15 cellular contexts compared by ENCODE assay signal in the genomic region with DNA sequence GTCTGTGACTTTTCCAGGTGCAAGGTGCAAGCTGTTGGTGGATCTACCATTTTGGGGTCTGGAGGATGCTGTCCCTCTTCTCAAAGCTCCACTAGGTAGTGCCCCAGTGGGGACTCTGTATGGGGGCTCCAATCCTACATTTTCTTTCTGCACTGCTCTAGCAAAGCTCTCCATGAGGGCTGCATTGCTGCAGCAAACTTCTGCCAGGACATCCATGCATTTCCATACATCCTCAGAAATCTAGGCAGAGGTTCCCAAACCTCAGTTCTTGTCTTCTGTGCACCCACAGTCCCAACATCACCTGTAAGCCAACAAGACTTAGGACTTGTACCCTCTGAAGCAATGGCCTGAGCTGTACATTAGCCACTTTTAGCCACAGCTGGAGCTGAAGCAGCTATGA.
DNase-seq lines count a peak whose midpoint lies in the region; ATAC-seq and TF ChIP-seq lines count a peak whose summit lies in the region.
"Had no signal": no experiment of that assay in that cellular context is flagged by ENCODE, and none has a peak within 500 bp of the region (broad histone marks: within the 10 kb centered on the region; RNA-seq: fewer than 3 reads in every experiment).

No MANE protein-coding gene starts in this region.

- H3K27ac ChIP-seq in MM.1S (ENCODE audit: low read length), result no peak overlapping the region
- no peak overlapping the region for H3K27ac ChIP-seq in CD4-positive, alpha-beta memory T cell (ENCODE audit: low read depth, low read length)
- H3K27ac ChIP-seq: A549 had no signal

- H3K9me3 Mint-ChIP-seq in CD4-positive, alpha-beta memory T cell, result peaks cover 3 to 21% (median 17%) of the 10 kb centered on the region in 8 donors

- H3K27ac Mint-ChIP-seq in CD4-positive, alpha-beta memory T cell, result no peak overlapping the region
- H3K27ac Mint-ChIP-seq: CD14-positive monocyte; CD8-positive, alpha-beta memory T cell; HFFc6 had no signal

- H3K27me3 Mint-ChIP-seq in CD4-positive, alpha-beta memory T cell, result no peaks in the 10 kb centered on the region
- H3K27me3 Mint-ChIP-seq: CD8-positive, alpha-beta memory T cell had no signal

- POLR2A ChIA-PET in CD4-positive, alpha-beta memory T cell (lab: Charles Lee; ENCODE audit: partially characterized antibody), result no interaction called here

- no peaks in the 10 kb centered on the region for H4K20me1 ChIP-seq in MM.1S (ENCODE audit: insufficient read depth, low read length)

- H3F3A ChIP-seq in MM.1S (ENCODE audit: insufficient read depth, low read length), result no peaks in the 10 kb centered on the region

- no peak overlapping the region for H3K4me3 ChIP-seq in MM.1S (ENCODE audit: low read length)
- H3K4me3 ChIP-seq in CD4-positive, alpha-beta memory T cell (ENCODE audit: low read length in 2 of 2), result no peak overlapping the region
- H3K4me3 ChIP-seq: A549, HAP-1 had no signal

- H3K9ac ChIP-seq in MM.1S (ENCODE audit: low read length), result no peak overlapping the region

- H3K79me2 ChIP-seq in MM.1S (ENCODE audit: low read length), result no peaks in the 10 kb centered on the region

- no peaks in the 10 kb centered on the region for H3K9me2 ChIP-seq in MM.1S (replicated peaks; ENCODE audit: insufficient read depth, low read length)

- H3K4me1 Mint-ChIP-seq in CD4-positive, alpha-beta memory T cell, result no peaks in the 10 kb centered on the region
- H3K4me1 Mint-ChIP-seq: CD14-positive monocyte; CD8-positive, alpha-beta memory T cell had no signal

- no peak overlapping the region for H2AFZ ChIP-seq in MM.1S (ENCODE audit: low read length)

- no peak overlapping the region for H3K4me3 Mint-ChIP-seq in CD4-positive, alpha-beta memory T cell
- H3K4me3 Mint-ChIP-seq: CD14-positive monocyte; CD8-positive, alpha-beta memory T cell; HFFc6 had no signal

- no peaks in the 10 kb centered on the region for H3K4me1 ChIP-seq in MM.1S (ENCODE audit: low read length)
- no peaks in the 10 kb centered on the region for H3K4me1 ChIP-seq in CD4-positive, alpha-beta memory T cell (ENCODE audit: insufficient read depth, low read length)
- H3K4me1 ChIP-seq: A549, HAP-1 had no signal

- CTCF ChIA-PET in CD4-positive, alpha-beta memory T cell (lab: Charles Lee; ENCODE audit: partially characterized antibody), result no interaction called here

- no peak overlapping the region for H3K4me2 ChIP-seq in MM.1S (ENCODE audit: low read depth, low read length)
- H3K4me2 ChIP-seq: A549 had no signal

- no peaks in the 10 kb centered on the region for H3K27me3 ChIP-seq in MM.1S (replicated peaks; ENCODE audit: insufficient read depth, low read length)
- no peaks in the 10 kb centered on the region for H3K27me3 ChIP-seq in CD4-positive, alpha-beta memory T cell (ENCODE audit: insufficient read depth, low read length)

- intact Hi-C loops in CD4-positive, alpha-beta memory T cell (cut with micrococcal nuclease), result no loop called here

- TF ChIP-seq CTCF in MM.1S (IDR thresholded peaks at IDR 0.05; ENCODE audit: low read length), result no peak

- ATAC-seq in HG03196 (IDR thresholded peaks at IDR 0.05; ENCODE audit: unreplicated experiment), result no peak
- ATAC-seq: A549, HepG2 had no signal

- H3K36me3 Mint-ChIP-seq in CD4-positive, alpha-beta memory T cell, result no peaks in the 10 kb centered on the region
- H3K36me3 Mint-ChIP-seq: CD14-positive monocyte; CD8-positive, alpha-beta memory T cell had no signal

- DNase-seq in Caki2 (ENCODE audit: low read depth) (peak; percentile 10), MM.1S (peak; percentile 14), amniotic epithelial cell (ENCODE audit: low read depth) (peak; percentile 4), NCI-H1105 treated with DMSO at 0.1 percent for 48 hours (lab: John Stamatoyannopoulos, UW) (no peak)
- DNase-seq in CD4-positive, alpha-beta memory T cell, result no peak
- DNase-seq: Calu3; CD8-positive, alpha-beta memory T cell; DMS153; GF-D8; HFFc6 had no signal

- no peaks in the 10 kb centered on the region for H3K36me3 ChIP-seq in MM.1S (replicated peaks; ENCODE audit: insufficient read depth, low read length)
- no peaks in the 10 kb centered on the region for H3K36me3 ChIP-seq in CD4-positive, alpha-beta memory T cell (ENCODE audit: insufficient read depth, low read length)
- H3K36me3 ChIP-seq: HAP-1 had no signal

- no peaks in the 10 kb centered on the region for H3K9me3 ChIP-seq in MM.1S (replicated peaks; ENCODE audit: insufficient read depth, low read length)
- H3K9me3 ChIP-seq in CD4-positive, alpha-beta memory T cell (ENCODE audit: control insufficient read depth in 1 of 2, low read length in 2 of 2), result no peaks in the 10 kb centered on the region
- H3K9me3 ChIP-seq: A549 had no signal

- in situ Hi-C loops in Caki2 (cut with HindIII; ENCODE audit: low pct_unique_long_range_greater_than_20kb, low sequenced_read_pairs), result no loop called here

Comparison
In these comparisons a context has a peak if more than half of its experiments do, and no peak if none do; other contexts are left out.
1. DNase-seq: peak in Caki2 (single experiment), MM.1S (single experiment) and amniotic epithelial cell (single experiment); none in CD4-positive, alpha-beta memory T cell (0 of 5) and NCI-H1105 treated with DMSO at 0.1 percent for 48 hours (single experiment).